9 cellular contexts compared by ENCODE assay signal in genomic region chr12:52217223-52217622, GRCh38. TPM values are rescaled to one million over a fixed set of nuclear protein-coding genes. Genes with fewer than 3 reads are reported as not detected.
DNase-seq lines count a peak whose midpoint lies in the region; ATAC-seq and TF ChIP-seq lines count a peak whose summit lies in the region.
"Had no signal": no experiment of that assay in that cellular context is flagged by ENCODE, and none has a peak within 500 bp of the region (broad histone marks: within the 10 kb centered on the region; RNA-seq: fewer than 3 reads in every experiment).

No MANE protein-coding gene starts in this region.

- H3K9me3 ChIP-seq in BE2C, result no peaks in the 10 kb centered on the region
- H3K9me3 ChIP-seq in colonic mucosa, result no peaks in the 10 kb centered on the region
- no peaks in the 10 kb centered on the region for H3K9me3 ChIP-seq in mesenchymal stem cell (ENCODE audit: control insufficient read depth, low read length)
- H3K9me3 ChIP-seq in A673 (ENCODE audit: low read depth, low read length, poor library complexity, severe bottlenecking), result no peaks in the 10 kb centered on the region

- H3K4me2 ChIP-seq in mesenchymal stem cell (ENCODE audit: low read length, poor library complexity, severe bottlenecking), result no peak overlapping the region

- H4K8ac ChIP-seq in mesenchymal stem cell (ENCODE audit: low read length), result no peak overlapping the region

- H2BK15ac ChIP-seq in mesenchymal stem cell (ENCODE audit: low read depth, poor library complexity, severe bottlenecking), result no peak overlapping the region

- H3K4me3 ChIP-seq in BE2C (ENCODE audit: low read depth, low read length) (no peak overlapping the region), colonic mucosa (no peak overlapping the region), mesenchymal stem cell (ENCODE audit: insufficient read depth in 1 of 2, low read depth in 1 of 2, low read length in 2 of 2) (no peak overlapping the region), A673 (ENCODE audit: low read depth, low read length, poor library complexity, severe bottlenecking) (no peak overlapping the region)
- H3K4me3 ChIP-seq: coronary artery had no signal

- TF ChIP-seq CTCF in BE2C (IDR thresholded peaks at IDR 0.05; ENCODE audit: low read depth, low read length) (no peak), colonic mucosa (IDR thresholded peaks at IDR 0.05) (no peak), A673 (conservative IDR thresholded peaks at IDR 0.05; ENCODE audit: low read depth, low read length) (no peak)

- H3K4me1 ChIP-seq in BE2C, result peaks cover 42% of the 10 kb centered on the region
- H3K4me1 ChIP-seq in colonic mucosa, result peaks cover 3% of the 10 kb centered on the region
- peaks cover 43% of the 10 kb centered on the region for H3K4me1 ChIP-seq in mesenchymal stem cell (ENCODE audit: control insufficient read depth, insufficient read depth, low read depth, low read length)
- no peaks in the 10 kb centered on the region for H3K4me1 ChIP-seq in A673 (ENCODE audit: insufficient read depth, low read length, poor library complexity, severe bottlenecking)

- no peak overlapping the region for H4K91ac ChIP-seq in mesenchymal stem cell (ENCODE audit: low read length)

- H3K18ac ChIP-seq in mesenchymal stem cell (ENCODE audit: low read depth in 1 of 2, low read length in 2 of 2), result no peak overlapping the region

- H3K4ac ChIP-seq in mesenchymal stem cell (ENCODE audit: low read depth in 1 of 2, low read length in 2 of 2), result no peak overlapping the region

- H3K14ac ChIP-seq in mesenchymal stem cell (ENCODE audit: low read length in 2 of 2), result no peak overlapping the region

- H2AFZ ChIP-seq in mesenchymal stem cell (ENCODE audit: low read depth, low read length), result no peak overlapping the region

- H3K9ac ChIP-seq in colonic mucosa (ENCODE audit: low read depth in 2 of 2, low read length in 2 of 2), result no peak overlapping the region
- no peak overlapping the region for H3K9ac ChIP-seq in mesenchymal stem cell (ENCODE audit: low read length)

- POLR2A ChIA-PET in A673 (lab: Charles Lee; ENCODE audit: low non-redundant PET), result no interaction called here

- 34% methylated on average over 5 of the region's 5 CpGs for WGBS in mesenchymal stem cell

- no TSS peak for BruUV-seq in A673 (replicated peaks; lab: Mats Ljungman, UMichigan)

- H3K23ac ChIP-seq in mesenchymal stem cell (ENCODE audit: low read length in 2 of 2), result no peak overlapping the region

- no peak for ATAC-seq in HG03196 (IDR thresholded peaks at IDR 0.05; ENCODE audit: unreplicated experiment)

- no peaks in the 10 kb centered on the region for H3K79me1 ChIP-seq in mesenchymal stem cell (replicated peaks; ENCODE audit: low read length, poor library complexity, severe bottlenecking)

- H2BK5ac ChIP-seq in mesenchymal stem cell (ENCODE audit: low read depth, low read length, poor library complexity, severe bottlenecking), result no peak overlapping the region

- no peak overlapping the region for H2BK12ac ChIP-seq in mesenchymal stem cell (ENCODE audit: low read length in 2 of 2)

- no peaks in the 10 kb centered on the region for H3K27me3 ChIP-seq in BE2C
- no peaks in the 10 kb centered on the region for H3K27me3 ChIP-seq in colonic mucosa
- H3K27me3 ChIP-seq in mesenchymal stem cell (ENCODE audit: control insufficient read depth in 1 of 2, insufficient read depth in 1 of 2, low read length in 2 of 2), result peaks cover 0 to 34% of the 10 kb centered on the region in 2 experiments
- H3K27me3 ChIP-seq in A673 (replicated peaks; ENCODE audit: insufficient read depth, low read depth, low read length, poor library complexity), result no peaks in the 10 kb centered on the region

- no peak overlapping the region for H2AK5ac ChIP-seq in mesenchymal stem cell (ENCODE audit: low read length, severe bottlenecking)

- H3K27ac ChIP-seq in colonic mucosa (no peak overlapping the region), mesenchymal stem cell (ENCODE audit: low read length, poor library complexity, severe bottlenecking) (peak overlapping the region; percentile 26), A673 (ENCODE audit: low read depth, low read length, poor library complexity, severe bottlenecking) (no peak overlapping the region)

- CTCF ChIA-PET in A673 (lab: Charles Lee), result no interaction called here

- DNase-seq in BE2C (peak; percentile 61), M059J (ENCODE audit: low read depth) (peak; percentile 50), colonic mucosa (peak; percentile 93), mesenchymal stem cell (peak; percentile 53), A673 (ENCODE audit: low spot score) (no peak), cerebellar cortex (ENCODE audit: low spot score) (no peak), midbrain (lab: John Stamatoyannopoulos, UW) (no peak)

- no peaks in the 10 kb centered on the region for H3K36me3 ChIP-seq in BE2C
- no peaks in the 10 kb centered on the region for H3K36me3 ChIP-seq in colonic mucosa
- no peaks in the 10 kb centered on the region for H3K36me3 ChIP-seq in mesenchymal stem cell (ENCODE audit: control insufficient read depth in 1 of 2, insufficient read depth in 2 of 2, low read depth in 1 of 2, low read length in 2 of 2)
- no peaks in the 10 kb centered on the region for H3K36me3 ChIP-seq in A673 (ENCODE audit: insufficient read depth, low read length, poor library complexity, severe bottlenecking)

- no peak overlapping the region for H2BK120ac ChIP-seq in mesenchymal stem cell (ENCODE audit: low read depth, low read length)

- intact Hi-C loops in colonic mucosa (cut with DNase I), result no loop called here
- intact Hi-C loops in A673 (cut with micrococcal nuclease; ENCODE audit: unreplicated experiment), result no loop called here

RNA-seq across cellular contexts. Expression of gene KRT7, which starts 15.8 kb away (rescaled TPM):
- polyA plus RNA-seq in BE2C (2012; ENCODE audit: insufficient read depth, insufficient read length, low read depth), result 1.7 TPM
- 3.0 and 8.4 TPM in 2 replicates for total RNA-seq in M059J (2014; rRNA removed; shearing (Covaris generic))
- total RNA-seq in colonic mucosa, result 1 to 10 TPM; 2.1 to 4.0 TPM
- polyA plus RNA-seq in mesenchymal stem cell (2013, experiment 1 of 2), result 5.1 TPM
- 5.7 TPM for polyA plus RNA-seq in mesenchymal stem cell (2013, experiment 2 of 2)
- total RNA-seq in A673 (2021), result 0.79 and 1.0 TPM in 2 replicates

RNA-seq across cellular contexts. Expression of gene KRT80, which starts 25.4 kb away (rescaled TPM):
- 0.52 TPM for polyA plus RNA-seq in BE2C (2012; ENCODE audit: insufficient read depth, insufficient read length, low read depth)
- 36.6 and 52.7 TPM in 2 replicates for total RNA-seq in M059J (2014; rRNA removed; shearing (Covaris generic))
- total RNA-seq in colonic mucosa, result 1 to 10 TPM in 1 of 2 donors, under 1 TPM in 1; 0.66 to 4.9 TPM
- polyA plus RNA-seq in mesenchymal stem cell (2013, experiment 1 of 2), result 0.72 TPM
- 0.84 TPM for polyA plus RNA-seq in mesenchymal stem cell (2013, experiment 2 of 2)
- total RNA-seq in A673 (2021), result 0.33 and 1.0 TPM in 2 replicates

RNA-seq across cellular contexts. Expression of gene KRT86, which starts 57.2 kb away (rescaled TPM):
- polyA plus RNA-seq in BE2C (2012; ENCODE audit: insufficient read depth, insufficient read length, low read depth), result 0.57 TPM
- total RNA-seq in M059J (2014; rRNA removed; shearing (Covaris generic)), result 5.8 and 8.1 TPM in 2 replicates
- total RNA-seq in colonic mucosa, result under 1 TPM in 1 of 2 donors, not detected in 1; 0.16 TPM
- 0.01 TPM for polyA plus RNA-seq in mesenchymal stem cell (2013, experiment 1 of 2)
- not detected for polyA plus RNA-seq in mesenchymal stem cell (2013, experiment 2 of 2)
- not detected in 2 replicates for total RNA-seq in A673 (2021)

Comparison
In these comparisons a context has a peak if more than half of its experiments do, and no peak if none do; other contexts are left out.
1. DNase-seq: peak in BE2C (single experiment), M059J (single experiment), colonic mucosa (single experiment) and mesenchymal stem cell (single experiment); none in A673 (single experiment), cerebellar cortex (single experiment) and midbrain (single experiment).